Comparison of ENCODE assay signal across 3 cellular contexts in the genomic region with DNA sequence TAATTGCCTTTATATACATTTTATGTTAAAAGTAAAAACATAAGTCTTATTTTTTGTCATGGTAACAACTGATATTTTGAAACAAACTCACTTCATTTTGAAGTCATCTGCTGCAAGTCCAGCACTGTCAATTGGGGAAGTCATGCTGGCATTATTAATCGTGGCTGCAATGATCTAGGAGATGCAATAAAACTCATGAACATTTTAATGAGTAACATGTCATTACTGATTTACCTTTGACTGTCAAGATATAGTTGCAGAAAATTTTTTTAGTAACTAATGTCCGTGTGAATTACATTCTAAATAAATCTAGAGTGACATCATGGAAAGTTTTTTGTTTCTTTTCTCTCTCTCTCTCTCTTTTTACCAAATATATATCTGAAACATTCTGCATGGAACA.
A peak's percentile ranks its signal among the peaks of the same experiment; 100 is the strongest.
TF ChIP-seq lines count a peak whose summit lies in the region.

No MANE protein-coding gene starts in this region.

TF ChIP-seq in A549, 52 proteins besides CTCF, POLR2A, EP300 and RAD21:
- no peak for TF ChIP-seq HEYL (CRISPR knock-in tag; IDR thresholded peaks at IDR 0.05)
- no peak for TF ChIP-seq HOXB5 (CRISPR knock-in tag; IDR thresholded peaks at IDR 0.05)
- no peak for TF ChIP-seq BHLHE40 (IDR thresholded peaks at IDR 0.05; ENCODE audit: low read depth, low read length)
- TF ChIP-seq HDAC2 (IDR thresholded peaks at IDR 0.05), result no peak
- no peak for TF ChIP-seq NR3C1 (IDR thresholded peaks at IDR 0.05)
- no peak for TF ChIP-seq TFCP2L1 (CRISPR knock-in tag; IDR thresholded peaks at IDR 0.05)
- no peak for TF ChIP-seq JUN (IDR thresholded peaks at IDR 0.05)
- TF ChIP-seq KDM5A (IDR thresholded peaks at IDR 0.05), result no peak
- no peak for TF ChIP-seq FOXS1 (CRISPR knock-in tag; IDR thresholded peaks at IDR 0.05)
- no peak for TF ChIP-seq MYC (IDR thresholded peaks at IDR 0.05; ENCODE audit: borderline replicate concordance, low read length)
- TF ChIP-seq HOXA7 (CRISPR knock-in tag; IDR thresholded peaks at IDR 0.05), result no peak
- no peak for TF ChIP-seq MAZ (IDR thresholded peaks at IDR 0.05; ENCODE audit: borderline replicate concordance, low read depth, low read length)
- TF ChIP-seq HOXB13 (CRISPR knock-in tag; IDR thresholded peaks at IDR 0.05; ENCODE audit: low read depth), result no peak

TF ChIP-seq in GM12891, 5 proteins besides CTCF, POLR2A, EP300 and RAD21:
- TF ChIP-seq TAF1 (IDR thresholded peaks at IDR 0.05; ENCODE audit: low read depth, low read length) (no peak), SPI1 (IDR thresholded peaks at IDR 0.05; ENCODE audit: low read depth, low read length) (0 out of 2 replicates have a peak, but pooled peaks have one; percentile 21)

TF ChIP-seq in K562, 482 proteins besides CTCF, POLR2A, EP300 and RAD21:
- TF ChIP-seq MAFF (IDR thresholded peaks at IDR 0.05; ENCODE audit: low read length) (no peak), MYNN (IDR thresholded peaks at IDR 0.05) (peak; percentile 29; the same call in 1 of the 2 replicates), MYNN (CRISPR knock-in tag; IDR thresholded peaks at IDR 0.05) (no peak)
